Comparison of ENCODE assay signal across 8 cellular contexts in the genomic region with DNA sequence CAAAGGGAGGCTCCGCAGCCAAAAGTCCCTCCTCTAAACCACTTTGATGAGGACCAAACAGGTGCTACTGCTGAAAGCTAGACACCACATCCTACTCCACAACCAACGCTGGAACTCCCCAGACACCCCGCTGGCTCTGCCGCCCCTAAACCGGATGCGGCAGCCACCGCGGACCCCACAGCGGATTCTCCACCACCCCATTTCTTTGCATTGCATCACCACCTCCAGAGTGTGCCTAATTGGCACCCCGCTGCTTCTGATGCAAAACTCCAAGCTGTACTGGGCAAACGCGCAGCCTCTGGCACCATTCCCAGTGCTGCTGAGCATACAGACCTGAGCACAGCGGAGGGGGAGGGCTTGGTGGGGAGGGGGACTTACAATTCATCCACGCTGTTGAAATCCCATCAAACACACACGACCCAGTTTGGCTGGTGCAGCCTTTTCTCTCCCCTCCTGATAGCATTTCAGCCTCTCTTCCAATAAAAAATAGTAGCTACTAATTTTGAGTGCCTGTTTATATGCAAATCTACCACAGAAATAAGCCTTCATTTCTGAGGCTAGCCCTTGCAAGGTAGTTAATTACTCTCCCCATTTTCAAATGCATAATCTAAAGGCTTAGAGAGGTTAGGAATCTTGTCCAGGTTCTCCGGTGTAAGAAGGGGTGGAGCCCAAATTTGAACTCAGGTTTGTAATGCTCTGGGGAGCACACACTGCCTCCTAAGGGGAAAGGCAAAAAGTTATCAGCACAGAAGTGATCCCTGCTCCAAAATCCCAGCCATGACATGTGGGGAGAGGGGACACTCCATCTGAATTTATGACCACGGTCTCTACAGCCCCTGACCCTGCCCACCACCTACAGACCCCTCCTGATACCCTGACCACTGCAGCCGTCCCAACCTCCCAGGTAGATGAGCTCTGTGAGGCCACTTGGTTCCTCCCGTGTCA. TPM values are rescaled to one million over a fixed set of nuclear protein-coding genes. Genes with fewer than 3 reads are reported as not detected.
A peak's percentile ranks its signal among the peaks of the same experiment; 100 is the strongest.
DNase-seq lines count a peak whose midpoint lies in the region; ATAC-seq lines count a peak whose summit lies in the region.

No MANE protein-coding gene starts in this region.

- H3K36me3 ChIP-seq in subcutaneous abdominal adipose tissue (ENCODE audit: control insufficient read depth in 5 of 5, insufficient read depth in 5 of 5, low read length in 5 of 5), result no peaks in the 10 kb centered on the region

- peak overlapping the region in 4 of 5 donors; percentile 12 to 72 (median 40) for H3K4me3 ChIP-seq in subcutaneous abdominal adipose tissue (ENCODE audit: low read depth in 1 of 5, low read length in 5 of 5)

- H3K4me1 ChIP-seq in subcutaneous abdominal adipose tissue (ENCODE audit: control insufficient read depth in 5 of 5, insufficient read depth in 5 of 5, low read length in 5 of 5), result peaks cover 11 to 34% (median 22%) of the 10 kb centered on the region in 5 donors

- peaks cover 0 to 5% (median 0%) of the 10 kb centered on the region in 5 donors for H3K9me3 ChIP-seq in subcutaneous abdominal adipose tissue (ENCODE audit: control insufficient read depth in 5 of 5, low read length in 5 of 5)

- H3K27ac ChIP-seq in subcutaneous abdominal adipose tissue (ENCODE audit: low read depth, low read length), result peak overlapping the region; percentile 88

- peak overlapping the region in 2 of 5 donors; percentile 77 for H3K9ac ChIP-seq in subcutaneous abdominal adipose tissue (ENCODE audit: low read length in 5 of 5)

- peaks cover 0 to 12% (median 0%) of the 10 kb centered on the region in 5 donors for H3K27me3 ChIP-seq in subcutaneous abdominal adipose tissue (ENCODE audit: control insufficient read depth in 5 of 5, insufficient read depth in 4 of 5, low read length in 5 of 5)

- ATAC-seq in GM19372 (IDR thresholded peaks at IDR 0.05; ENCODE audit: low read depth, unreplicated experiment) (peak; percentile 64), HG03469 (IDR thresholded peaks at IDR 0.05; ENCODE audit: unreplicated experiment) (peak; percentile 72), esophagus mucosa (peak; percentile 44)

- DNase-seq in Ammon's horn (ENCODE audit: low spot score) (peak; percentile 71), NCI-H748 (lab: John Stamatoyannopoulos, UW; ENCODE audit: unreplicated experiment) (peak; percentile 97), nucleus accumbens (lab: John Stamatoyannopoulos, UW) (peak in 47 of 56 donors; percentile 13 to 86 (median 50))
- peak; percentile 66 for DNase-seq in activated CD8-positive, alpha-beta memory T cell treated with anti-CD3 and anti-CD28 coated beads, Interleukin-2, amount 50 U/mL, for 24 hours (ENCODE audit: extremely low read depth)

RNA-seq across cellular contexts. Expression of a gene that starts 12.2 kb away (rescaled TPM):
- 1.3 TPM for total RNA-seq in esophagus mucosa

RNA-seq across cellular contexts. Expression of a gene that starts 27.3 kb away (rescaled TPM):
- 6.1 TPM for total RNA-seq in esophagus mucosa

Comparison
In these comparisons a context has a peak if more than half of its experiments do, and no peak if none do; other contexts are left out.
1. Peak in every context shown above with its lines: DNase-seq, ATAC-seq, H3K4me3 ChIP-seq and H3K27ac ChIP-seq.